Comparison of ENCODE assay signal across 24 cellular contexts in the genomic region with DNA sequence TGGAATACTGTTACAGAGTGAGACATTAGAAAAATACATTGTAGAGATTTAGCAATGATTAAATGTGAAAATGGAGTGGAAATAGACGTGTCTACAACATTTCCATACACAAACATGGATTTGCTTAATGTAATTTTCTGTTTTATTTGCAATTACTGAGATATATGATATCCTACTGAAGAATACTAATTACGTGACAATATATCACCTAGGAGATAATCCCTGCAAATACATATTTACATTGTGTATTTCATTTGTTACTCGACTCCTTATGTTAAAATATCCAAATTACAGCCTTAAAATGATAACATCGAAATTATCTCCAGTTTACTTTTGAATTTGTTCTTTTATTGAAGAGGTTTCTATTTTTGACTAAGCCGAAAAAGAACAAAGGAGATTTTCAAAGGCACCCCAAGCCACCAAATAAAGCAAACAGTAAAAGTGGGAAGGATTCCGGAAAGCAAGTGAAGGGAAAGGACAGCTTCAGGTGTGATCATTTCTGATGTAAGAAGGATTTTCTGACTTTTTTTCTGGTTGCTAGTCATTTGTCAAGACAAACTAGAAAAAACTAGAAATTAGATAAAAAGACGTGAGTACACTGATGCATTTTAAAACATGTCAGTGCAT. TPM values are rescaled to one million over a fixed set of nuclear protein-coding genes. Genes with fewer than 3 reads are reported as not detected.
"Had no signal": no experiment of that assay in that cellular context is flagged by ENCODE, and none has a peak within 500 bp of the region (broad histone marks: within the 10 kb centered on the region; RNA-seq: fewer than 3 reads in every experiment).

No MANE protein-coding gene starts in this region.

- H3K9me3 Mint-ChIP-seq: activated naive CD4-positive, alpha-beta T cell treated with anti-CD3 and anti-CD28 coated beads, Interleukin-2, amount 10 ng/mL, durations not matched to agents 7 days and 5 days; activated T-cell treated with anti-CD3 and anti-CD28 coated beads, Interleukin-2, amount 50 U/mL, for 72 hours; endodermal cell; memory B cell; natural killer cell treated with Interleukin-12 subunit alpha and Interleukin-12 subunit beta and Interleukin-15 and Interleukin-18, amount 100 ng/mL, for 72 hours; stimulated activated effector memory CD8-positive, alpha-beta T cell treated with anti-CD3 and anti-CD28 coated beads, Interleukin-12 subunit alpha, Interleukin-12 subunit beta, amount 100 ng/mL, for 72 hours; stimulated activated naive CD8-positive, alpha-beta T cell treated with anti-CD3 and anti-CD28 coated beads, Interleukin-15, amount 100 ng/mL, for 72 hours had no signal

- H3K4me3 Mint-ChIP-seq: activated naive CD4-positive, alpha-beta T cell treated with anti-CD3 and anti-CD28 coated beads, Interleukin-2, amount 10 ng/mL, durations not matched to agents 7 days and 5 days; activated T-cell treated with anti-CD3 and anti-CD28 coated beads, Interleukin-2, amount 50 U/mL, for 72 hours; endodermal cell; memory B cell; natural killer cell treated with Interleukin-12 subunit alpha and Interleukin-12 subunit beta and Interleukin-15 and Interleukin-18, amount 100 ng/mL, for 72 hours; stimulated activated effector memory CD8-positive, alpha-beta T cell treated with anti-CD3 and anti-CD28 coated beads, Interleukin-12 subunit alpha, Interleukin-12 subunit beta, amount 100 ng/mL, for 72 hours; stimulated activated naive CD8-positive, alpha-beta T cell treated with anti-CD3 and anti-CD28 coated beads, Interleukin-15, amount 100 ng/mL, for 72 hours had no signal

- H3K27ac ChIP-seq: colonic mucosa, dorsolateral prefrontal cortex, esophagus squamous epithelium, gastrocnemius medialis, right lobe of liver, skin epidermis, tibial artery had no signal

- ATAC-seq: activated T-cell treated with anti-CD3 and anti-CD28 coated beads, Interleukin-2, amount 50 U/mL, for 72 hours; gastrocnemius medialis; natural killer cell treated with Interleukin-12 subunit alpha and Interleukin-12 subunit beta and Interleukin-15 and Interleukin-18, amount 100 ng/mL, for 72 hours; right lobe of liver; stimulated activated effector memory CD8-positive, alpha-beta T cell treated with anti-CD3 and anti-CD28 coated beads, Interleukin-12 subunit alpha, Interleukin-12 subunit beta, amount 100 ng/mL, for 72 hours; stimulated activated naive CD8-positive, alpha-beta T cell treated with anti-CD3 and anti-CD28 coated beads, Interleukin-15, amount 100 ng/mL, for 72 hours had no signal

- H3K27ac Mint-ChIP-seq: activated naive CD4-positive, alpha-beta T cell treated with anti-CD3 and anti-CD28 coated beads, Interleukin-2, amount 10 ng/mL, durations not matched to agents 7 days and 5 days; activated T-cell treated with anti-CD3 and anti-CD28 coated beads, Interleukin-2, amount 50 U/mL, for 72 hours; endodermal cell; memory B cell; natural killer cell treated with Interleukin-12 subunit alpha and Interleukin-12 subunit beta and Interleukin-15 and Interleukin-18, amount 100 ng/mL, for 72 hours; stimulated activated effector memory CD8-positive, alpha-beta T cell treated with anti-CD3 and anti-CD28 coated beads, Interleukin-12 subunit alpha, Interleukin-12 subunit beta, amount 100 ng/mL, for 72 hours; stimulated activated naive CD8-positive, alpha-beta T cell treated with anti-CD3 and anti-CD28 coated beads, Interleukin-15, amount 100 ng/mL, for 72 hours had no signal

- H3K9me3 ChIP-seq: colonic mucosa, esophagus squamous epithelium, gastrocnemius medialis, right lobe of liver, tibial artery had no signal

- DNase-seq: activated CD4-positive, alpha-beta T cell treated with anti-CD3 and anti-CD28 coated beads for 4 hours; activated CD4-positive, alpha-beta T cell treated with anti-CD3 and anti-CD28 coated beads, Interleukin-2, amount 50 U/mL, for 48 hours; activated CD4-positive, CD25-positive, alpha-beta regulatory T cell; activated naive CD4-positive, alpha-beta T cell treated with anti-CD3 and anti-CD28 coated beads, Interleukin-2, amount 10 ng/mL, durations not matched to agents 7 days and 5 days; activated T-cell treated with anti-CD3 and anti-CD28 coated beads, Interleukin-2, amount 50 U/mL, for 72 hours; amygdala; colonic mucosa; endodermal cell; esophagus squamous epithelium; gastrocnemius medialis; hippocampal formation; right lobe of liver; stimulated activated CD4-positive, alpha-beta T cell treated with anti-CD3 and anti-CD28 coated beads, Interleukin-1b, Interleukin-23, amount 100 ng/mL, for 48 hours; stimulated activated naive CD8-positive, alpha-beta T cell treated with anti-CD3 and anti-CD28 coated beads, Interleukin-15, amount 100 ng/mL, for 72 hours; T-helper 9 cell had no signal

- H3K4me3 ChIP-seq: colonic mucosa, dorsolateral prefrontal cortex, esophagus squamous epithelium, gastrocnemius medialis, right lobe of liver, skin epidermis, tibial artery had no signal

- FAIRE-seq: bronchial epithelial cell, islet of Langerhans, urothelium cell line had no signal

- H3K36me3 ChIP-seq: colonic mucosa, esophagus squamous epithelium, gastrocnemius medialis, right lobe of liver, tibial artery had no signal

- H3K36me3 Mint-ChIP-seq: memory B cell; natural killer cell treated with Interleukin-12 subunit alpha and Interleukin-12 subunit beta and Interleukin-15 and Interleukin-18, amount 100 ng/mL, for 72 hours; stimulated activated effector memory CD8-positive, alpha-beta T cell treated with anti-CD3 and anti-CD28 coated beads, Interleukin-12 subunit alpha, Interleukin-12 subunit beta, amount 100 ng/mL, for 72 hours had no signal

RNA-seq across cellular contexts. Expression of a gene that starts 7.9 kb away (rescaled TPM):
- total RNA-seq: activated T-cell treated with anti-CD3 and anti-CD28 coated beads, Interleukin-2, amount 50 U/mL, for 72 hours; endodermal cell; gastrocnemius medialis; natural killer cell treated with Interleukin-12 subunit alpha and Interleukin-12 subunit beta and Interleukin-15 and Interleukin-18, amount 100 ng/mL, for 72 hours; right lobe of liver had no signal
